Comparison of ENCODE assay signal across 25 cellular contexts in genomic region chr14:52640137-52640536, GRCh38. TPM values are rescaled to one million over a fixed set of nuclear protein-coding genes. Genes with fewer than 3 reads are reported as not detected.
DNase-seq lines count a peak whose midpoint lies in the region; ATAC-seq, FAIRE-seq and TF ChIP-seq lines count a peak whose summit lies in the region.
"Had no signal": no experiment of that assay in that cellular context is flagged by ENCODE, and none has a peak within 500 bp of the region (broad histone marks: within the 10 kb centered on the region; RNA-seq: fewer than 3 reads in every experiment).

No MANE protein-coding gene starts in this region.

- no peaks in the 10 kb centered on the region for H3K27me3 ChIP-seq in HCT116 (ENCODE audit: insufficient read depth, low read length)
- H3K27me3 ChIP-seq: ascending aorta, MG63, upper lobe of left lung had no signal

- H3K27ac ChIP-seq in HCT116 (ENCODE audit: low read depth, low read length), result no peak overlapping the region
- H3K27ac ChIP-seq: A549, ascending aorta, upper lobe of left lung had no signal

- peaks cover 5% of the 10 kb centered on the region for H3K9me3 Mint-ChIP-seq in activated CD4-positive, alpha-beta T cell treated with anti-CD3 and anti-CD28 coated beads, Interleukin-2, amount 10 ng/mL, durations not matched to agents 24 days and 14 days
- H3K9me3 Mint-ChIP-seq in activated T-helper 2 cell treated with anti-CD3 and anti-CD28 coated beads, Interferon-gamma antibody, Interleukin-2, Interleukin-4, amounts not matched to agents 10 μg/mL and 5 μg/mL and 100 μg/mL, durations not matched to agents 14 hours and 24 hours and 36 hours, result peaks cover 16% of the 10 kb centered on the region

- peaks cover 7 to 15% of the 10 kb centered on the region in 2 experiments; a peak in 3 of 4 replicates for H3K36me3 ChIP-seq in HCT116 (ENCODE audit: control insufficient read depth in 1 of 2, insufficient read depth in 2 of 2, low read length in 2 of 2)
- H3K36me3 ChIP-seq: MG63 had no signal

- TF ChIP-seq POLR2A in HCT116 (IDR thresholded peaks at IDR 0.05; ENCODE audit: borderline replicate concordance, extremely low read depth, insufficient read depth, insufficient read length), result no peak
- TF ChIP-seq POLR2A in GM12892 (IDR thresholded peaks at IDR 0.05; ENCODE audit: low read depth, low read length), result no peak

- H3K36me3 Mint-ChIP-seq in activated CD4-positive, alpha-beta T cell treated with anti-CD3 and anti-CD28 coated beads, Interleukin-2, amount 10 ng/mL, durations not matched to agents 24 days and 14 days (ENCODE audit: low read depth), result peaks cover 32% of the 10 kb centered on the region
- peaks cover 48% of the 10 kb centered on the region for H3K36me3 Mint-ChIP-seq in activated T-helper 2 cell treated with anti-CD3 and anti-CD28 coated beads, Interferon-gamma antibody, Interleukin-2, Interleukin-4, amounts not matched to agents 10 μg/mL and 5 μg/mL and 100 μg/mL, durations not matched to agents 14 hours and 24 hours and 36 hours (ENCODE audit: low read depth)

- peaks cover 5% of the 10 kb centered on the region for H3K27me3 Mint-ChIP-seq in activated CD4-positive, alpha-beta T cell treated with anti-CD3 and anti-CD28 coated beads, Interleukin-2, amount 10 ng/mL, durations not matched to agents 24 days and 14 days
- H3K27me3 Mint-ChIP-seq in activated T-helper 2 cell treated with anti-CD3 and anti-CD28 coated beads, Interferon-gamma antibody, Interleukin-2, Interleukin-4, amounts not matched to agents 10 μg/mL and 5 μg/mL and 100 μg/mL, durations not matched to agents 14 hours and 24 hours and 36 hours (ENCODE audit: low read depth), result peaks cover under 1% of the 10 kb centered on the region
- H3K27me3 Mint-ChIP-seq: dendritic cell treated with granulocyte-macrophage colony-stimulating factor and Interleukin-4, amounts not matched to agents 40 ng/mL and 50 ng/mL, for 4 days had no signal

- H4K20me1 ChIP-seq in HCT116 (ENCODE audit: insufficient read depth), result no peaks in the 10 kb centered on the region

- peaks cover 0 to 4% of the 10 kb centered on the region in 2 experiments; a peak in 1 of 4 replicates for H3K9me3 ChIP-seq in HCT116 (ENCODE audit: control insufficient read depth in 1 of 2, insufficient read depth in 1 of 2, low read depth in 1 of 2, low read length in 2 of 2)
- H3K9me3 ChIP-seq: A549, MG63, upper lobe of left lung had no signal

- no peak overlapping the region for H3K4me2 ChIP-seq in HCT116 (ENCODE audit: low read length)
- H3K4me2 ChIP-seq: A549 had no signal

- CTCF ChIA-PET in HCT116 (lab: Charles Lee), result no interaction called here

- no peak for TF ChIP-seq RAD21 in HCT116 (IDR thresholded peaks at IDR 0.05; ENCODE audit: low read depth)

- no peak overlapping the region for H3K4me3 Mint-ChIP-seq in activated CD4-positive, alpha-beta T cell treated with anti-CD3 and anti-CD28 coated beads, Interleukin-2, amount 10 ng/mL, durations not matched to agents 24 days and 14 days
- no peak overlapping the region for H3K4me3 Mint-ChIP-seq in activated T-helper 2 cell treated with anti-CD3 and anti-CD28 coated beads, Interferon-gamma antibody, Interleukin-2, Interleukin-4, amounts not matched to agents 10 μg/mL and 5 μg/mL and 100 μg/mL, durations not matched to agents 14 hours and 24 hours and 36 hours (ENCODE audit: low read depth)
- H3K4me3 Mint-ChIP-seq: dendritic cell treated with granulocyte-macrophage colony-stimulating factor and Interleukin-4, amounts not matched to agents 40 ng/mL and 50 ng/mL, for 4 days; mesothelial cell of epicardium; naive thymus-derived CD4-positive, alpha-beta T cell; WTC11 had no signal

- intact Hi-C loops in activated CD4-positive, alpha-beta T cell treated with anti-CD3 and anti-CD28 coated beads, Interleukin-2, amount 10 ng/mL, durations not matched to agents 24 days and 14 days (cut with micrococcal nuclease), result loop anchor here (5.0 kb wide), 1 partner anchor 88 kb away; the partner anchor contains the start of genes GPR137C and TXNDC16
- intact Hi-C loops in HCT116 (cut with micrococcal nuclease), result no loop called here
- intact Hi-C loops in activated T-helper 2 cell treated with anti-CD3 and anti-CD28 coated beads, Interferon-gamma antibody, Interleukin-2, Interleukin-4, amounts not matched to agents 10 μg/mL and 5 μg/mL and 100 μg/mL, durations not matched to agents 14 hours and 24 hours and 36 hours (cut with micrococcal nuclease), result no loop called here

- H3K4me3 ChIP-seq in HCT116 (replicated peaks in 1 of 2; ENCODE audit: low read depth in 1 of 2, low read length in 2 of 2), result no peak overlapping the region
- H3K4me3 ChIP-seq: A549, ascending aorta, K562, MG63, upper lobe of left lung had no signal

- no peak overlapping the region for H3K9ac ChIP-seq in HCT116 (ENCODE audit: low read length)

- RAD21 ChIA-PET in HCT116 (lab: Charles Lee; ENCODE audit: low non-redundant PET in 1 of 2, low total read pairs in 2 of 2, uncharacterized antibody in 2 of 2, unreplicated experiment in 2 of 2), result no interaction called here

- no peaks in the 10 kb centered on the region for H3K79me2 ChIP-seq in HCT116 (ENCODE audit: insufficient read depth, low read length)

- no peak for TF ChIP-seq CTCF in HCT116 (IDR thresholded peaks at IDR 0.05 in 2 of 3, conservative IDR thresholded peaks at IDR 0.05 in 1 of 3; ENCODE audit: borderline replicate concordance in 1 of 3, insufficient read depth in 1 of 3, low read depth in 2 of 3, low read length in 2 of 3)

- H3K27ac Mint-ChIP-seq in activated CD4-positive, alpha-beta T cell treated with anti-CD3 and anti-CD28 coated beads, Interleukin-2, amount 10 ng/mL, durations not matched to agents 24 days and 14 days, result peak overlapping the region; percentile 76
- peak overlapping the region; percentile 66 for H3K27ac Mint-ChIP-seq in activated T-helper 2 cell treated with anti-CD3 and anti-CD28 coated beads, Interferon-gamma antibody, Interleukin-2, Interleukin-4, amounts not matched to agents 10 μg/mL and 5 μg/mL and 100 μg/mL, durations not matched to agents 14 hours and 24 hours and 36 hours
- H3K27ac Mint-ChIP-seq: dendritic cell treated with granulocyte-macrophage colony-stimulating factor and Interleukin-4, amounts not matched to agents 40 ng/mL and 50 ng/mL, for 4 days; mesothelial cell of epicardium; WTC11 had no signal

- POLR2A ChIA-PET in HCT116 (lab: Charles Lee), result no interaction called here

- FAIRE-seq in GM12892 (lab: Jason Lieb, UNC), result no peak
- FAIRE-seq: A549, K562 had no signal

- H3K4me1 Mint-ChIP-seq in activated CD4-positive, alpha-beta T cell treated with anti-CD3 and anti-CD28 coated beads, Interleukin-2, amount 10 ng/mL, durations not matched to agents 24 days and 14 days, result peaks cover 10% of the 10 kb centered on the region
- peaks cover 11% of the 10 kb centered on the region for H3K4me1 Mint-ChIP-seq in activated T-helper 2 cell treated with anti-CD3 and anti-CD28 coated beads, Interferon-gamma antibody, Interleukin-2, Interleukin-4, amounts not matched to agents 10 μg/mL and 5 μg/mL and 100 μg/mL, durations not matched to agents 14 hours and 24 hours and 36 hours (ENCODE audit: low read depth)
- H3K4me1 Mint-ChIP-seq: CD8-positive, alpha-beta memory T cell; mesothelial cell of epicardium; WTC11 had no signal

- DNase-seq in activated CD4-positive, alpha-beta T cell treated with anti-CD3 and anti-CD28 coated beads, Interleukin-2, amount 10 ng/mL, durations not matched to agents 24 days and 14 days, result no peak
- no peak for DNase-seq in activated CD4-positive, alpha-beta T cell treated with anti-CD3 and anti-CD28 coated beads, Interleukin-2, amount 50 U/mL, for 4 hours
- DNase-seq in HCT116 (ENCODE audit: low read depth, low spot score), result no peak
- no peak for DNase-seq in activated T-helper 2 cell treated with anti-CD3 and anti-CD28 coated beads, Interferon-gamma antibody, Interleukin-2, Interleukin-4, amounts not matched to agents 10 μg/mL and 5 μg/mL and 100 μg/mL, durations not matched to agents 14 hours and 24 hours and 36 hours (ENCODE audit: low spot score)
- peak in 2 of 3 experiments; percentile 1 to 27 for DNase-seq in stimulated activated CD4-positive, alpha-beta T cell treated with anti-CD3 and anti-CD28 coated beads, TNF-alpha, amount 100 ng/mL, for 24 hours (ENCODE audit: low read depth in 3 of 3)
- DNase-seq in GM12892 (ENCODE audit: insufficient read length), result no peak
- no peak for DNase-seq in globus pallidus (ENCODE audit: low spot score)
- DNase-seq: activated gamma-delta T cell treated with Interleukin-2 at 50 U/mL for 16 hours; CD8-positive, alpha-beta memory T cell; DMS153; islet precursor cell; MG63; naive thymus-derived CD4-positive, alpha-beta T cell; NCI-H1436; NCI-H82; occipital lobe; upper lobe of left lung had no signal

- no peak overlapping the region for H2AFZ ChIP-seq in HCT116 (ENCODE audit: low read depth, low read length, poor library complexity, severe bottlenecking)

- BruUV-seq in HCT116 (replicated peaks; lab: Mats Ljungman, UMichigan), result TSS peak; percentile 30

- H3K9me2 ChIP-seq in HCT116 (ENCODE audit: insufficient read depth), result no peaks in the 10 kb centered on the region

- no peaks in the 10 kb centered on the region for H3K4me1 ChIP-seq in HCT116 (ENCODE audit: control insufficient read depth in 1 of 2, insufficient read depth in 2 of 2, low read length in 2 of 2)
- H3K4me1 ChIP-seq: A549, ascending aorta, upper lobe of left lung had no signal

- ATAC-seq in HCT116, result no peak
- no peak for ATAC-seq in HG02571 (IDR thresholded peaks at IDR 0.05; ENCODE audit: unreplicated experiment)
- ATAC-seq: A549; K562; naive thymus-derived CD4-positive, alpha-beta T cell; SK-N-SH treated with all-trans-retinoic acid at 6 μM for 48 hours; WTC11 had no signal

TF ChIP-seq in HCT116, 20 proteins besides CTCF, POLR2A, EP300 and RAD21:
- TF ChIP-seq TCF7L2 (IDR thresholded peaks at IDR 0.05; ENCODE audit: borderline replicate concordance, extremely low read depth, insufficient read depth, insufficient read length), result no peak

RNA-seq across cellular contexts. Expression of gene ERO1A, which starts 55.2 kb away (rescaled TPM):
- 170 and 171 TPM in 2 replicates for total RNA-seq in activated CD4-positive, alpha-beta T cell treated with anti-CD3 and anti-CD28 coated beads, Interleukin-2, amount 10 ng/mL, durations not matched to agents 24 days and 14 days
- 118 TPM for total RNA-seq in HCT116 (2021; ENCODE audit: unreplicated experiment)
- 59.3 and 66.0 TPM in 2 replicates for polyA plus RNA-seq in HCT116 (2012)
- 219 and 226 TPM in 2 replicates for total RNA-seq in activated T-helper 2 cell treated with anti-CD3 and anti-CD28 coated beads, Interferon-gamma antibody, Interleukin-2, Interleukin-4, amounts not matched to agents 10 μg/mL and 5 μg/mL and 100 μg/mL, durations not matched to agents 14 hours and 24 hours and 36 hours
- polyA plus RNA-seq in GM12892 (2012; ENCODE audit: missing spikeins), result 61.2 TPM

Comparison
In these comparisons a context has a peak if more than half of its experiments do, and no peak if none do; other contexts are left out.
1. DNase-seq: peak in stimulated activated CD4-positive, alpha-beta T cell treated with anti-CD3 and anti-CD28 coated beads, TNF-alpha, amount 100 ng/mL, for 24 hours (2 of 3); none in activated CD4-positive, alpha-beta T cell treated with anti-CD3 and anti-CD28 coated beads, Interleukin-2, amount 10 ng/mL, durations not matched to agents 24 days and 14 days (single experiment), activated CD4-positive, alpha-beta T cell treated with anti-CD3 and anti-CD28 coated beads, Interleukin-2, amount 50 U/mL, for 4 hours (0 of 2), HCT116 (single experiment), activated T-helper 2 cell treated with anti-CD3 and anti-CD28 coated beads, Interferon-gamma antibody, Interleukin-2, Interleukin-4, amounts not matched to agents 10 μg/mL and 5 μg/mL and 100 μg/mL, durations not matched to agents 14 hours and 24 hours and 36 hours (single experiment), GM12892 (single experiment) and globus pallidus (single experiment).